Comparison of ENCODE assay signal across 19 cellular contexts in genomic region chr17:16889088-16889465, GRCh38.
DNase-seq lines count a peak whose midpoint lies in the region; ATAC-seq and TF ChIP-seq lines count a peak whose summit lies in the region.
"Had no signal": no experiment of that assay in that cellular context is flagged by ENCODE, and none has a peak within 500 bp of the region (broad histone marks: within the 10 kb centered on the region; RNA-seq: fewer than 3 reads in every experiment).

No MANE protein-coding gene starts in this region.

- no peak overlapping the region for H3K4ac ChIP-seq in H9 (ENCODE audit: low read depth, low read length)

- H3K27ac ChIP-seq in H9 (ENCODE audit: insufficient read length, low read depth, low read length) (no peak overlapping the region), spleen (no peak overlapping the region)
- H3K27ac ChIP-seq: 22Rv1, BLaER1, C4-2B, GM23248 had no signal

- no peak overlapping the region for H3K27ac Mint-ChIP-seq in H9
- no peak overlapping the region for H3K27ac Mint-ChIP-seq in activated CD8-positive, alpha-beta T cell treated with anti-CD3 and anti-CD28 coated beads for 36 hours
- H3K27ac Mint-ChIP-seq: B cell; CD4-positive, CD25-positive, alpha-beta regulatory T cell; CD8-positive, alpha-beta T cell had no signal

- no peak overlapping the region for H3K9ac ChIP-seq in H9 (ENCODE audit: extremely low read depth, insufficient read length, low read length)
- H3K9ac ChIP-seq: BLaER1, GM23248 had no signal

- H2BK20ac ChIP-seq in H9 (ENCODE audit: low read depth, low read length, poor library complexity, severe bottlenecking) = no peak overlapping the region

- H4K91ac ChIP-seq in H9 (ENCODE audit: insufficient read length, low read depth, low read length) = no peak overlapping the region

- no peaks in the 10 kb centered on the region; the same call in 1 of the 2 replicates for H3K27me3 Mint-ChIP-seq in H9 (ENCODE audit: low read depth)
- no peaks in the 10 kb centered on the region for H3K27me3 Mint-ChIP-seq in activated CD8-positive, alpha-beta T cell treated with anti-CD3 and anti-CD28 coated beads for 36 hours
- H3K27me3 Mint-ChIP-seq: B cell had no signal

- H3K79me2 ChIP-seq in H9 (ENCODE audit: insufficient read depth, low read length) = no peaks in the 10 kb centered on the region

- H3K36me3 Mint-ChIP-seq in H9 (ENCODE audit: insufficient read depth in 1 of 3, low read depth in 3 of 3) = no peaks in the 10 kb centered on the region
- H3K36me3 Mint-ChIP-seq in activated CD8-positive, alpha-beta T cell treated with anti-CD3 and anti-CD28 coated beads for 36 hours (ENCODE audit: low read depth) = no peaks in the 10 kb centered on the region
- H3K36me3 Mint-ChIP-seq: CD4-positive, CD25-positive, alpha-beta regulatory T cell; CD8-positive, alpha-beta T cell had no signal

- H3K27me3 ChIP-seq in H9 (ENCODE audit: insufficient read depth, low read length) (no peaks in the 10 kb centered on the region), spleen (replicated peaks in 1 of 7) (no peaks in the 10 kb centered on the region)
- H3K27me3 ChIP-seq: BLaER1 had no signal

- no peak overlapping the region for H2AK5ac ChIP-seq in H9 (ENCODE audit: insufficient read length, low read length)

- H3K9me3 ChIP-seq in H9 (ENCODE audit: control insufficient read depth, low read depth, low read length) (no peaks in the 10 kb centered on the region), spleen (no peaks in the 10 kb centered on the region)
- H3K9me3 ChIP-seq: BLaER1, Caco-2 had no signal

- H3K18ac ChIP-seq in H9 (ENCODE audit: insufficient read length, low read depth, low read length) = no peak overlapping the region

- CTCF ChIA-PET in activated CD8-positive, alpha-beta T cell treated with anti-CD3 and anti-CD28 coated beads for 36 hours (lab: Charles Lee) = no interaction called here

- H2BK12ac ChIP-seq in H9 (ENCODE audit: insufficient read length, low read depth, low read length) = no peak overlapping the region

- WGBS in H9 (ENCODE audit: extremely low coverage, insufficient read length, low lambda C conversion rate) = no CpG with 5 or more reads among the region's 5 CpGs
- WGBS in spleen, 5 donors = 86 to 93% (median 90%) methylated on average over 5 of the region's 5 CpGs

- no peak overlapping the region for H3T11ph ChIP-seq in H9 (ENCODE audit: low read length)

- H3K4me1 ChIP-seq in H9 (ENCODE audit: insufficient read depth, low read length) (no peaks in the 10 kb centered on the region), spleen (no peaks in the 10 kb centered on the region)
- H3K4me1 ChIP-seq: Caco-2 had no signal

- no peak overlapping the region for H2BK15ac ChIP-seq in H9 (ENCODE audit: low read depth, low read length)

- no peak overlapping the region for H3K4me2 ChIP-seq in H9 (ENCODE audit: insufficient read depth, insufficient read length, low read length)
- H3K4me2 ChIP-seq: BLaER1 had no signal

- H3K56ac ChIP-seq in H9 (ENCODE audit: insufficient read length, low read depth, low read length) = no peak overlapping the region

- no peaks in the 10 kb centered on the region for H3K36me3 ChIP-seq in spleen
- H3K36me3 ChIP-seq: BLaER1 had no signal

- no peak overlapping the region for H2BK120ac ChIP-seq in H9 (ENCODE audit: low read depth, low read length, poor library complexity, severe bottlenecking)

- intact Hi-C loops in spleen (cut with DNase I; ENCODE audit: low total_unique reads) = no loop called here
- intact Hi-C loops in activated CD8-positive, alpha-beta T cell treated with anti-CD3 and anti-CD28 coated beads for 36 hours (cut with micrococcal nuclease) = no loop called here

- no peak for ATAC-seq in HG03139 (IDR thresholded peaks at IDR 0.05; ENCODE audit: unreplicated experiment)
- no peak for ATAC-seq in activated CD8-positive, alpha-beta T cell treated with anti-CD3 and anti-CD28 coated beads for 36 hours
- ATAC-seq: CD8-positive, alpha-beta T cell; HCT116 had no signal

- H2AFZ ChIP-seq in H9 (ENCODE audit: low read length) = no peak overlapping the region
- H2AFZ ChIP-seq: GM23248 had no signal

- H3K14ac ChIP-seq in H9 (ENCODE audit: insufficient read depth, low read length) = no peak overlapping the region

- no peaks in the 10 kb centered on the region for H3K79me1 ChIP-seq in H9 (ENCODE audit: insufficient read depth, low read depth, low read length, poor library complexity, severe bottlenecking)

- TF ChIP-seq POLR2A in spleen (IDR thresholded peaks at IDR 0.05) = no peak

- no peak overlapping the region for H2BK5ac ChIP-seq in H9 (ENCODE audit: insufficient read length, low read length)

- H4K20me1 ChIP-seq in H9 (ENCODE audit: control insufficient read depth, insufficient read depth, insufficient read length) = no peaks in the 10 kb centered on the region
- H4K20me1 ChIP-seq: BLaER1 had no signal

- H3K4me3 ChIP-seq in spleen = no peak overlapping the region
- H3K4me3 ChIP-seq: BLaER1, GM23248 had no signal

- no peaks in the 10 kb centered on the region for H3K23me2 ChIP-seq in H9 (ENCODE audit: insufficient read length, low read depth, low read length, poor library complexity, severe bottlenecking)

- H3K4me3 Mint-ChIP-seq in H9 = no peak overlapping the region
- no peak overlapping the region for H3K4me3 Mint-ChIP-seq in activated CD8-positive, alpha-beta T cell treated with anti-CD3 and anti-CD28 coated beads for 36 hours
- H3K4me3 Mint-ChIP-seq: B cell; CD4-positive, CD25-positive, alpha-beta regulatory T cell; CD8-positive, alpha-beta T cell had no signal

- no peak overlapping the region for H3K23ac ChIP-seq in H9 (ENCODE audit: insufficient read length, low read depth, low read length)

- DNase-seq in activated CD8-positive, alpha-beta memory T cell treated with anti-CD3 and anti-CD28 coated beads for 24 hours = peak; percentile 30
- DNase-seq in activated CD8-positive, alpha-beta memory T cell treated with anti-CD3 and anti-CD28 coated beads, Interleukin-2, amount 50 U/mL, for 4 hours = no peak
- DNase-seq in H9 (peak; percentile 20), mesenteric fat pad (ENCODE audit: low spot score) (peak; percentile 55), spleen (peak; percentile 35)
- no peak for DNase-seq in activated CD8-positive, alpha-beta T cell treated with anti-CD3 and anti-CD28 coated beads for 36 hours
- DNase-seq: Caco-2; CD4-positive, CD25-positive, alpha-beta regulatory T cell; DMS153; DND-41; H7 had no signal

- H3K9me3 Mint-ChIP-seq in H9 = no peaks in the 10 kb centered on the region; a peak in 1 of 5 replicates
- H3K9me3 Mint-ChIP-seq in activated CD8-positive, alpha-beta T cell treated with anti-CD3 and anti-CD28 coated beads for 36 hours = no peaks in the 10 kb centered on the region
- H3K9me3 Mint-ChIP-seq: CD8-positive, alpha-beta T cell had no signal

- no peak overlapping the region for H4K8ac ChIP-seq in H9 (replicated peaks; ENCODE audit: insufficient read length, low read depth, low read length)

- 0 out of 4 replicates have a peak, but pooled peaks cover 0 to 2% of the 10 kb centered on the region in 2 experiments for H3K4me1 Mint-ChIP-seq in H9
- H3K4me1 Mint-ChIP-seq in activated CD8-positive, alpha-beta T cell treated with anti-CD3 and anti-CD28 coated beads for 36 hours (ENCODE audit: low read depth) = no peaks in the 10 kb centered on the region
- H3K4me1 Mint-ChIP-seq: B cell; CD4-positive, CD25-positive, alpha-beta regulatory T cell had no signal

- TF ChIP-seq CTCF in H9 (conservative IDR thresholded peaks at IDR 0.05) (no peak), spleen (IDR thresholded peaks at IDR 0.05 in 8 of 11, conservative IDR thresholded peaks at IDR 0.05 in 3 of 11) (no peak)
- TF ChIP-seq CTCF in activated CD8-positive, alpha-beta T cell treated with anti-CD3 and anti-CD28 coated beads for 36 hours (IDR thresholded peaks at IDR 0.05) = no peak

- POLR2A ChIA-PET in activated CD8-positive, alpha-beta T cell treated with anti-CD3 and anti-CD28 coated beads for 36 hours (lab: Charles Lee) = no interaction called here

- no peak overlapping the region for H4K5ac ChIP-seq in H9 (ENCODE audit: insufficient read length, low read depth, low read length)

Comparison
In these comparisons a context has a peak if more than half of its experiments do, and no peak if none do; other contexts are left out.
1. DNase-seq: peak in activated CD8-positive, alpha-beta memory T cell treated with anti-CD3 and anti-CD28 coated beads for 24 hours (single experiment), H9 (single experiment), mesenteric fat pad (single experiment) and spleen (single experiment); none in activated CD8-positive, alpha-beta memory T cell treated with anti-CD3 and anti-CD28 coated beads, Interleukin-2, amount 50 U/mL, for 4 hours (single experiment) and activated CD8-positive, alpha-beta T cell treated with anti-CD3 and anti-CD28 coated beads for 36 hours (single experiment).